9 cellular contexts compared by ENCODE assay signal in the genomic region with DNA sequence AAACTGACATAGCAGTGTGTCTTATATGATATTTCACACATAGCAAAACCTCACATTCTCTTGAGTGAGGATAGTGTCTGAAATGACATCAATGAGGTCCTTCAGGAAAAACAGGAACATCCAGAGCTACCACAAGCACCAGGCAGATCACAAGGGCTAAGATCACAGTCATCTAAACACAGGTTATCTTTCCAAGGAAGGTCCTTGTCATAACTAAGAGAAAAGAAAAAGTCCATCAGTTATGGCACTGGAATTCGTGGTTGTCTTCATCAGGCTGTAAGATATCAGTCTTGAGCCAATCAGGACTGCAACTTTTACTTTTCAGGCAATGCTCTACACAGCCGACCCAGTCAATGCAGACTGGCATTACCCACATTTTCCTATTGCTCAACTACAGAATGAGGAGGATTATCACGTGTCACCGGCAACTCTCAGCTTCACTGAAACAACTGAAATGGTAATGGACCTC.
DNase-seq lines count a peak whose midpoint lies in the region; ATAC-seq and TF ChIP-seq lines count a peak whose summit lies in the region.
"Had no signal": no experiment of that assay in that cellular context is flagged by ENCODE, and none has a peak within 500 bp of the region (broad histone marks: within the 10 kb centered on the region; RNA-seq: fewer than 3 reads in every experiment).

No MANE protein-coding gene starts in this region.

- ATAC-seq in GM18517 (IDR thresholded peaks at IDR 0.05; ENCODE audit: unreplicated experiment), result no peak
- ATAC-seq in HG03457 (IDR thresholded peaks at IDR 0.05; ENCODE audit: unreplicated experiment), result no peak
- ATAC-seq: Panc1 had no signal

- H3K9ac ChIP-seq in adipocyte (ENCODE audit: low read length), result peak overlapping the region; percentile 85

- DNase-seq in activated CD4-positive, alpha-beta T cell treated with anti-CD3 and anti-CD28 coated beads, Interleukin-2, amount 50 U/mL, for 48 hours, result peak; percentile 9 to 24
- DNase-seq in activated CD4-positive, alpha-beta T cell treated with anti-CD3 and anti-CD28 coated beads for 4 hours, result no peak
- DNase-seq in adipocyte (ENCODE audit: low read depth) (peak; percentile 95), kidney tubule cell (ENCODE audit: low spot score) (peak; percentile 58), tibial artery (peak; percentile 60 to 79), NCI-H345 treated with DMSO at 0.1 percent for 48 hours (lab: John Stamatoyannopoulos, UW; ENCODE audit: unreplicated experiment) (no peak)

- H3K4me3 ChIP-seq in adipocyte (ENCODE audit: low read length) (peak overlapping the region; percentile 65), tibial artery (peak overlapping the region; percentile 24 to 31)

- H3K4me1 ChIP-seq in adipocyte (ENCODE audit: control insufficient read depth, insufficient read depth, low read length) (peaks cover 73% of the 10 kb centered on the region), tibial artery (peaks cover 0 to 96% (median 52%) of the 10 kb centered on the region in 4 donors)

- H3K27me3 ChIP-seq in adipocyte (replicated peaks; ENCODE audit: control insufficient read depth, insufficient read depth, low read length), result no peaks in the 10 kb centered on the region
- no peaks in the 10 kb centered on the region for H3K27me3 ChIP-seq in tibial artery

- intact Hi-C loops in tibial artery (cut with DNase I; ENCODE audit: low total_unique reads), result no loop called here

- H3K9me3 ChIP-seq in adipocyte (ENCODE audit: control insufficient read depth, low read length), result no peaks in the 10 kb centered on the region
- H3K9me3 ChIP-seq in tibial artery, result no peaks in the 10 kb centered on the region

- peak overlapping the region; percentile 82 to 85 for H3K27ac ChIP-seq in tibial artery

- H3K36me3 ChIP-seq in adipocyte (ENCODE audit: control insufficient read depth, insufficient read depth, low read length, severe bottlenecking) (peaks cover 22% of the 10 kb centered on the region), tibial artery (peaks cover 14 to 21% (median 17%) of the 10 kb centered on the region in 3 donors)

- TF ChIP-seq CTCF in tibial artery (IDR thresholded peaks at IDR 0.05), result no peak

Comparison
In these comparisons a context has a peak if more than half of its experiments do, and no peak if none do; other contexts are left out.
1. DNase-seq: peak in activated CD4-positive, alpha-beta T cell treated with anti-CD3 and anti-CD28 coated beads, Interleukin-2, amount 50 U/mL, for 48 hours (2 of 2), adipocyte (single experiment), kidney tubule cell (single experiment) and tibial artery (2 of 2); none in activated CD4-positive, alpha-beta T cell treated with anti-CD3 and anti-CD28 coated beads for 4 hours (0 of 2) and NCI-H345 treated with DMSO at 0.1 percent for 48 hours (single experiment).